14 cellular contexts compared by ENCODE assay signal in genomic region chr11:23232652-23233051, GRCh38.
"Had no signal": no experiment of that assay in that cellular context is flagged by ENCODE, and none has a peak within 500 bp of the region (broad histone marks: within the 10 kb centered on the region; RNA-seq: fewer than 3 reads in every experiment).

No MANE protein-coding gene starts in this region.

- H3K27me3 Mint-ChIP-seq: naive thymus-derived CD8-positive, alpha-beta T cell; type B pancreatic cell had no signal

- H3K27me3 ChIP-seq: esophagus squamous epithelium, foreskin keratinocyte, ovary, right atrium auricular region, suprapubic skin, thyroid gland had no signal

- DNase-seq: esophagus squamous epithelium; foreskin keratinocyte; kidney; left colon; naive thymus-derived CD8-positive, alpha-beta T cell; ovary; small intestine; stimulated activated CD4-positive, alpha-beta T cell treated with anti-CD3 and anti-CD28 coated beads, Interleukin-2, amount 100 ng/mL, for 48 hours; stimulated activated naive CD4-positive, alpha-beta T cell treated with Interleukin-2 at 50 U/mL for 16 hours; thyroid gland had no signal

- ATAC-seq: foreskin keratinocyte; left colon; naive thymus-derived CD8-positive, alpha-beta T cell had no signal

- H3K27ac ChIP-seq: esophagus squamous epithelium, foreskin keratinocyte, ovary, right atrium auricular region, suprapubic skin, thyroid gland had no signal

- H3K4me3 Mint-ChIP-seq: naive thymus-derived CD8-positive, alpha-beta T cell; neural crest cell; type B pancreatic cell had no signal

- H3K36me3 Mint-ChIP-seq: naive thymus-derived CD8-positive, alpha-beta T cell; type B pancreatic cell had no signal

- H3K36me3 ChIP-seq: esophagus squamous epithelium, ovary, right atrium auricular region, suprapubic skin, thyroid gland had no signal

- H3K27ac Mint-ChIP-seq: naive thymus-derived CD8-positive, alpha-beta T cell; type B pancreatic cell had no signal

- H3K9me3 Mint-ChIP-seq: neural crest cell, type B pancreatic cell had no signal

- H3K4me1 ChIP-seq: esophagus squamous epithelium, right atrium auricular region, suprapubic skin, thyroid gland had no signal

- H3K9me3 ChIP-seq: esophagus squamous epithelium, ovary, right atrium auricular region, suprapubic skin, thyroid gland had no signal

- H3K4me3 ChIP-seq: esophagus squamous epithelium, ovary, right atrium auricular region, suprapubic skin, thyroid gland had no signal

- H3K4me1 Mint-ChIP-seq: naive thymus-derived CD8-positive, alpha-beta T cell; neural crest cell had no signal
